8 cellular contexts compared by ENCODE assay signal in genomic region chr12:121538699-121539061, GRCh38. TPM values are rescaled to one million over a fixed set of nuclear protein-coding genes. Genes with fewer than 3 reads are reported as not detected.
DNase-seq lines count a peak whose midpoint lies in the region; ATAC-seq and TF ChIP-seq lines count a peak whose summit lies in the region.

No MANE protein-coding gene starts in this region.

- peaks cover 25 to 51% (median 47%) of the 10 kb centered on the region in 6 donors for H3K4me1 ChIP-seq in spleen

- H3K9me3 Mint-ChIP-seq in activated T-cell treated with anti-CD3 and anti-CD28 coated beads, Interleukin-2, amount 50 U/mL, for 24 hours = no peaks in the 10 kb centered on the region

- intact Hi-C loops in spleen (cut with DNase I; ENCODE audit: low total_unique reads) = no loop called here

- H3K4me3 ChIP-seq in fibroblast of the aortic adventitia (ENCODE audit: low read depth, low read length) (no peak overlapping the region), spleen (peak overlapping the region in 2 of 8 donors; percentile 59 to 80)

- TF ChIP-seq POLR2A in spleen (IDR thresholded peaks at IDR 0.05) = no peak

- H3K36me3 Mint-ChIP-seq in activated T-cell treated with anti-CD3 and anti-CD28 coated beads, Interleukin-2, amount 50 U/mL, for 24 hours (ENCODE audit: low read depth) = peaks cover 2% of the 10 kb centered on the region

- ATAC-seq in HG02884 (IDR thresholded peaks at IDR 0.05; ENCODE audit: unreplicated experiment) = no peak
- ATAC-seq in HG02840 (IDR thresholded peaks at IDR 0.05; ENCODE audit: low FRiP score, unreplicated experiment) = no peak

- H3K36me3 ChIP-seq in spleen = peaks cover 0 to 3% (median 0%) of the 10 kb centered on the region in 6 donors

- H3K27me3 Mint-ChIP-seq in activated T-cell treated with anti-CD3 and anti-CD28 coated beads, Interleukin-2, amount 50 U/mL, for 24 hours = no peaks in the 10 kb centered on the region

- H3K4me1 Mint-ChIP-seq in activated T-cell treated with anti-CD3 and anti-CD28 coated beads, Interleukin-2, amount 50 U/mL, for 24 hours (ENCODE audit: low read depth) = peaks cover 42% of the 10 kb centered on the region

- TF ChIP-seq CTCF in fibroblast of the aortic adventitia (IDR thresholded peaks at IDR 0.05; ENCODE audit: insufficient read depth, low read length) (no peak), spleen (IDR thresholded peaks at IDR 0.05 in 8 of 11, conservative IDR thresholded peaks at IDR 0.05 in 3 of 11) (no peak)

- peak overlapping the region; percentile 72 for H3K27ac Mint-ChIP-seq in activated T-cell treated with anti-CD3 and anti-CD28 coated beads, Interleukin-2, amount 50 U/mL, for 24 hours

- H3K9me3 ChIP-seq in spleen = no peaks in the 10 kb centered on the region

- H3K4me3 Mint-ChIP-seq in activated T-cell treated with anti-CD3 and anti-CD28 coated beads, Interleukin-2, amount 50 U/mL, for 24 hours = peak overlapping the region; percentile 76

- peak overlapping the region in 6 of 8 donors; percentile 84 to 95 (median 92) for H3K27ac ChIP-seq in spleen

- no peaks in the 10 kb centered on the region for H3K27me3 ChIP-seq in spleen (replicated peaks in 1 of 7)

- DNase-seq in activated T-cell treated with anti-CD3 and anti-CD28 coated beads, Interleukin-2, amount 50 U/mL, for 24 hours = no peak
- DNase-seq in activated T-cell treated with anti-CD3 and anti-CD28 coated beads, Interleukin-2, amount 50 U/mL, for 1 hour = no peak
- DNase-seq in NCI-H774 (lab: John Stamatoyannopoulos, UW) (peak; percentile 46), fibroblast of the aortic adventitia (ENCODE audit: low read depth) (peak; percentile 24), spleen (no peak), NCI-H2081 (lab: John Stamatoyannopoulos, UW) (no peak)

- WGBS in spleen, 5 donors = 36 to 63% (median 53%) methylated on average over 5 of the region's 5 CpGs

RNA-seq across cellular contexts. Expression of gene KDM2B, which starts 42.1 kb away (rescaled TPM):
- total RNA-seq in fibroblast of the aortic adventitia (ENCODE audit: low replicate concordance) = 26.8 and 29.8 TPM in 2 replicates
- 10 to 100 TPM; 32.3 to 56.2 (median 46.5) TPM for total RNA-seq in spleen
- polyA plus RNA-seq in spleen = 10 to 100 TPM; 20.8 to 25.5 (median 24.5) TPM

Comparison
In these comparisons a context has a peak if more than half of its experiments do, and no peak if none do; other contexts are left out.
1. DNase-seq: peak in NCI-H774 (single experiment) and fibroblast of the aortic adventitia (single experiment); none in activated T-cell treated with anti-CD3 and anti-CD28 coated beads, Interleukin-2, amount 50 U/mL, for 24 hours (single experiment), activated T-cell treated with anti-CD3 and anti-CD28 coated beads, Interleukin-2, amount 50 U/mL, for 1 hour (single experiment), spleen (single experiment) and NCI-H2081 (0 of 2).